ENCODE assay signal across 9 cellular contexts in genomic region chr9:95171001-95171400, GRCh38.
A peak's percentile ranks its signal among the peaks of the same experiment; 100 is the strongest.
DNase-seq lines count a peak whose midpoint lies in the region; ATAC-seq and TF ChIP-seq lines count a peak whose summit lies in the region.
"Had no signal": no experiment of that assay in that cellular context is flagged by ENCODE, and none has a peak within 500 bp of the region (broad histone marks: within the 10 kb centered on the region; RNA-seq: fewer than 3 reads in every experiment).

No MANE protein-coding gene starts in this region.

- H3K27ac ChIP-seq in osteoblast (ENCODE audit: low read depth, low read length): peak overlapping the region; percentile 24

- no peak for TF ChIP-seq CTCF in osteoblast (IDR thresholded peaks at IDR 0.05; ENCODE audit: extremely low read depth, low read depth, low read length)

- H2AFZ ChIP-seq in osteoblast (ENCODE audit: low read length): peak overlapping the region; percentile 60

- H3K9me3 ChIP-seq in adipocyte (ENCODE audit: control insufficient read depth, low read length) (no peaks in the 10 kb centered on the region), osteoblast (ENCODE audit: low read depth, low read length) (no peaks in the 10 kb centered on the region)

- DNase-seq in NCI-H1436 (lab: John Stamatoyannopoulos, UW) (peak; percentile 33), NCI-H1436 treated with DMSO at 0.1 percent for 48 hours (lab: John Stamatoyannopoulos, UW) (no peak), NCI-H146 treated with DMSO at 0.1 percent for 48 hours (lab: John Stamatoyannopoulos, UW; ENCODE audit: unreplicated experiment) (peak; percentile 18), adipocyte (ENCODE audit: low read depth) (peak; percentile 57), osteoblast (ENCODE audit: insufficient read length, low spot score, missing footprints) (no peak), foreskin melanocyte (no peak)
- DNase-seq: activated CD4-positive, alpha-beta T cell treated with anti-CD3 and anti-CD28 coated beads, Interleukin-2, amount 10 ng/mL, durations not matched to agents 7 days and 5 days had no signal

- peak overlapping the region; percentile 48 for H3K4me2 ChIP-seq in osteoblast (ENCODE audit: insufficient read depth, low read length)

- H3K27me3 ChIP-seq in adipocyte (replicated peaks; ENCODE audit: control insufficient read depth, insufficient read depth, low read length) (no peaks in the 10 kb centered on the region), osteoblast (ENCODE audit: insufficient read depth, low read length) (no peaks in the 10 kb centered on the region)

- H3K4me3 ChIP-seq in adipocyte (ENCODE audit: low read length) (no peak overlapping the region), osteoblast (ENCODE audit: insufficient read depth, low read length) (peak overlapping the region; percentile 13)

- H4K20me1 ChIP-seq in osteoblast (ENCODE audit: insufficient read depth, low read length): no peaks in the 10 kb centered on the region

- H3K36me3 ChIP-seq in adipocyte (ENCODE audit: control insufficient read depth, insufficient read depth, low read length, severe bottlenecking) (no peaks in the 10 kb centered on the region), osteoblast (ENCODE audit: insufficient read depth, low read length) (no peaks in the 10 kb centered on the region)

- ATAC-seq in GM19397 (IDR thresholded peaks at IDR 0.05; ENCODE audit: unreplicated experiment) (no peak), GM18858 (IDR thresholded peaks at IDR 0.05; ENCODE audit: unreplicated experiment) (no peak)

- no peaks in the 10 kb centered on the region for H3K79me2 ChIP-seq in osteoblast (ENCODE audit: insufficient read depth, low read length)

- H3K9ac ChIP-seq in adipocyte (ENCODE audit: low read length): no peak overlapping the region

- H3K4me1 ChIP-seq in adipocyte (ENCODE audit: control insufficient read depth, insufficient read depth, low read length) (peaks cover 6% of the 10 kb centered on the region), osteoblast (ENCODE audit: insufficient read depth, low read length) (peaks cover 16% of the 10 kb centered on the region)

Comparison
In these comparisons a context has a peak if more than half of its experiments do, and no peak if none do; other contexts are left out.
1. DNase-seq: peak in NCI-H1436 (single experiment), NCI-H146 treated with DMSO at 0.1 percent for 48 hours (single experiment) and adipocyte (single experiment); none in NCI-H1436 treated with DMSO at 0.1 percent for 48 hours (single experiment), osteoblast (single experiment) and foreskin melanocyte (single experiment).